22 cellular contexts compared by ENCODE assay signal in genomic region chr1:229871078-229871676, GRCh38.
"Had no signal": no experiment of that assay in that cellular context is flagged by ENCODE, and none has a peak within 500 bp of the region (broad histone marks: within the 10 kb centered on the region; RNA-seq: fewer than 3 reads in every experiment).

No MANE protein-coding gene starts in this region.

- H3K27ac ChIP-seq: adrenal gland, SJCRH30, VCaP had no signal

- H3K4me2 ChIP-seq: SK-N-SH had no signal

- H3K9ac ChIP-seq: SK-N-SH had no signal

- ATAC-seq: activated CD4-positive, alpha-beta T cell treated with anti-CD3 and anti-CD28 coated beads for 36 hours; activated T-cell treated with anti-CD3 and anti-CD28 coated beads, Interleukin-2, amount 50 U/mL, for 72 hours; PC-3 had no signal

- FAIRE-seq: RCC 7860 had no signal

- H3K4me1 ChIP-seq: adrenal gland, SJCRH30 had no signal

- H3K27me3 ChIP-seq: adrenal gland, SJCRH30 had no signal

- DNase-seq: activated CD4-positive, alpha-beta memory T cell treated with anti-CD3 and anti-CD28 coated beads, Interleukin-2, amount 10 ng/mL, durations not matched to agents 7 days and 5 days; activated CD4-positive, alpha-beta T cell treated with anti-CD3 and anti-CD28 coated beads for 36 hours; activated CD4-positive, alpha-beta T cell treated with anti-CD3 and anti-CD28 coated beads, Interleukin-2, amount 50 U/mL, for 1 hour; activated CD4-positive, CD25-positive, alpha-beta regulatory T cell; activated naive CD4-positive, alpha-beta T cell treated with anti-CD3 and anti-CD28 coated beads, Interleukin-2, amount 50 U/mL, for 16 hours; activated naive CD8-positive, alpha-beta T cell treated with anti-CD3 and anti-CD28 coated beads, Interleukin-2, amount 10 ng/mL, durations not matched to agents 7 days and 5 days; activated T-cell treated with anti-CD3 and anti-CD28 coated beads, Interleukin-2, amount 50 U/mL, for 72 hours; adrenal gland; NCI-H1048; NCI-H146; NCI-H187 treated with DMSO at 0.1 percent for 48 hours; NCI-H2081 treated with DMSO at 0.1 percent for 48 hours; NCI-H2227 treated with DMSO at 0.1 percent for 48 hours; NCI-H446 treated with DMSO at 0.1 percent for 48 hours; NCI-H524 treated with DMSO at 0.1 percent for 48 hours; NCI-H748 treated with DMSO at 0.1 percent for 48 hours; PC-3; SJCRH30; SK-N-SH; T-helper 1 cell had no signal

- H3K36me3 ChIP-seq: adrenal gland, SJCRH30 had no signal

- H3K4me3 ChIP-seq: adrenal gland, SJCRH30 had no signal

- H3K9me3 ChIP-seq: adrenal gland, SJCRH30, SK-N-SH had no signal
